Comparison of ENCODE assay signal across 19 cellular contexts in the genomic region with DNA sequence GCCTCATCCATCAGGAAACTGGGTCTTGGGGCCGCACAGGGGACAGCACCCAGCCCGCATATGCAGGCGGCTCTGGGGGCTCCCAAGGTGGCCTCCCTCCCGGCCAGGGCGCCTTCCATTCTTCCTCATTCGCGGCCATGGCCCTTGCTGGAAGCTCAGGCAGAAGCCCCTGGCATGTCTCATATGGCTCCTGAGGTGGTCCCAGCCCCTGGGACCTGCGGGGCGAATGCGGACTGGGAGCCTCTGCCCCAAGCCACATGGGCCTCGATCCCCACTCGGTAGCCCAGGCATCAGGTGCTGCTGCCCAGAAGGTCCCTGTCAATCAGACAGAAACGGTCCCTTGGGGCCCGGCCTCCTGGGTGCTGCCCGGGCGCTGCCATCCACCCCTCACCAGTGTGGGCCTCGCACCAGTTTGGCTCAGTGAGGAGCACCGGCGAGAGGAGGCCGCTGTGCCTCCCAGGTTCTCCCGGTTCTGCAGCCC.
DNase-seq lines count a peak whose midpoint lies in the region; ATAC-seq, FAIRE-seq and TF ChIP-seq lines count a peak whose summit lies in the region.
"Had no signal": no experiment of that assay in that cellular context is flagged by ENCODE, and none has a peak within 500 bp of the region (broad histone marks: within the 10 kb centered on the region; RNA-seq: fewer than 3 reads in every experiment).

No MANE protein-coding gene starts in this region.

- H4K5ac ChIP-seq in H1 (ENCODE audit: insufficient read length, low read depth, low read length), result no peak overlapping the region

- no peak overlapping the region for H3K4me3 Mint-ChIP-seq in activated CD8-positive, alpha-beta memory T cell treated with anti-CD3 and anti-CD28 coated beads, Interleukin-2, amount 10 ng/mL, durations not matched to agents 7 days and 5 days
- H3K4me3 Mint-ChIP-seq: CD4-positive, CD25-positive, alpha-beta regulatory T cell had no signal

- H2AK5ac ChIP-seq in H1 (ENCODE audit: low read depth, low read length), result 0 out of 2 replicates have a peak overlapping the region, but pooled peaks have one; percentile 43

- TF ChIP-seq RAD21 in H1 (IDR thresholded peaks at IDR 0.05 in 1 of 2, conservative IDR thresholded peaks at IDR 0.05 in 1 of 2; ENCODE audit: low read depth in 2 of 2, low read length in 2 of 2), result no peak

- no peak for TF ChIP-seq EP300 in H1 (IDR thresholded peaks at IDR 0.05; ENCODE audit: borderline replicate concordance in 1 of 2, low read depth in 2 of 2, low read length in 2 of 2)

- no peak overlapping the region for H3K4me2 ChIP-seq in H1 (ENCODE audit: insufficient read depth in 1 of 2, low read depth in 2 of 2, low read length in 2 of 2)

- no peak overlapping the region for H2BK15ac ChIP-seq in H1 (ENCODE audit: low read length)

- H2BK12ac ChIP-seq in H1 (ENCODE audit: low read depth, low read length), result no peak overlapping the region

- peak; percentile 16 for ATAC-seq in activated CD8-positive, alpha-beta memory T cell treated with anti-CD3 and anti-CD28 coated beads, Interleukin-2, amount 10 ng/mL, durations not matched to agents 7 days and 5 days
- ATAC-seq: HCT116 had no signal

- WGBS in H1 (ENCODE audit: extremely low coverage in 1 of 2, insufficient coverage in 1 of 2, insufficient read length in 1 of 2, insufficient replicate concordance in 2 of 2, low coverage in 1 of 2, low lambda C conversion rate in 2 of 2, missing lambda C conversion rate in 1 of 2), 2 experiments, result 94% methylated on average over 21 of the region's 21 CpGs; no CpG with 5 or more reads in 1 of the 2 experiments

- peaks cover 0 to 4% (median 0%) of the 10 kb centered on the region in 4 experiments; a peak in 1 of 7 replicates for H3K4me1 ChIP-seq in H1 (replicated peaks in 1 of 4; ENCODE audit: control insufficient read depth in 3 of 4, insufficient read depth in 4 of 4, low read length in 3 of 4)

- no peak overlapping the region for H3K14ac ChIP-seq in H1 (ENCODE audit: insufficient read length)

- H3K36me3 ChIP-seq in H1 (ENCODE audit: control insufficient read depth in 2 of 4, insufficient read depth in 4 of 4, low read length in 3 of 4), result no peaks in the 10 kb centered on the region
- H3K36me3 ChIP-seq: BLaER1 treated with 17β-estradiol and CSF1 and Interleukin-3, amounts not matched to agents 10 nM and 100 nM had no signal

- H4K20me1 ChIP-seq in H1 (replicated peaks in 1 of 2; ENCODE audit: control insufficient read depth in 1 of 2, insufficient read depth in 2 of 2, low read length in 2 of 2), result peaks cover 0 to 10% of the 10 kb centered on the region in 2 experiments
- H4K20me1 ChIP-seq: BLaER1 treated with 17β-estradiol and CSF1 and Interleukin-3, amounts not matched to agents 10 nM and 100 nM had no signal

- no peak overlapping the region for H3K4ac ChIP-seq in H1 (replicated peaks; ENCODE audit: insufficient read length, low read depth, low read length)

- no peak overlapping the region for H3K18ac ChIP-seq in H1 (ENCODE audit: extremely low read depth, low read length)

- no peak overlapping the region for H2BK5ac ChIP-seq in H1 (ENCODE audit: low read depth, low read length)

- no peak overlapping the region for H2AFZ ChIP-seq in H1 (ENCODE audit: low read length)

- POLR2A ChIA-PET in H1 (lab: Charles Lee; ENCODE audit: partially characterized antibody), result no interaction called here

- H4K91ac ChIP-seq in H1 (replicated peaks; ENCODE audit: insufficient read length, low read length), result no peak overlapping the region

- FAIRE-seq in H1 (lab: Jason Lieb, UNC), result no peak
- FAIRE-seq: G401.6, GM12891 had no signal

- H3K4me1 Mint-ChIP-seq in activated CD8-positive, alpha-beta memory T cell treated with anti-CD3 and anti-CD28 coated beads, Interleukin-2, amount 10 ng/mL, durations not matched to agents 7 days and 5 days, result no peaks in the 10 kb centered on the region
- H3K4me1 Mint-ChIP-seq: CD4-positive, CD25-positive, alpha-beta regulatory T cell had no signal

- H3K9me3 ChIP-seq in H1 (ENCODE audit: insufficient read depth in 2 of 2, low read depth in 1 of 2, low read length in 1 of 2), result no peaks in the 10 kb centered on the region

- H3K4me3 ChIP-seq in H1 (ENCODE audit: extremely low read depth in 1 of 4, insufficient read depth in 2 of 4, low read depth in 3 of 4, low read length in 4 of 4), result no peak overlapping the region
- H3K4me3 ChIP-seq: BLaER1 treated with 17β-estradiol and CSF1 and Interleukin-3, amounts not matched to agents 10 nM and 100 nM had no signal

- no peak overlapping the region for H3K27ac ChIP-seq in H1 (ENCODE audit: low read depth, low read length)
- H3K27ac ChIP-seq: HL-60 had no signal

- no peak overlapping the region for H3K23ac ChIP-seq in H1 (ENCODE audit: insufficient read length)

- no peaks in the 10 kb centered on the region for H3K27me3 Mint-ChIP-seq in activated CD8-positive, alpha-beta memory T cell treated with anti-CD3 and anti-CD28 coated beads, Interleukin-2, amount 10 ng/mL, durations not matched to agents 7 days and 5 days
- H3K27me3 Mint-ChIP-seq: CD4-positive, CD25-positive, alpha-beta regulatory T cell had no signal

- H2BK120ac ChIP-seq in H1 (replicated peaks; ENCODE audit: low read depth, low read length), result no peak overlapping the region

- H3K36me3 Mint-ChIP-seq in activated CD8-positive, alpha-beta memory T cell treated with anti-CD3 and anti-CD28 coated beads, Interleukin-2, amount 10 ng/mL, durations not matched to agents 7 days and 5 days, result no peaks in the 10 kb centered on the region
- H3K36me3 Mint-ChIP-seq: CD4-positive, CD25-positive, alpha-beta regulatory T cell had no signal

- no peak for TF ChIP-seq POLR2A in H1 (IDR thresholded peaks at IDR 0.05; ENCODE audit: control extremely low read depth in 1 of 2, low read depth in 2 of 2, low read length in 2 of 2)

- TF ChIP-seq CTCF in H1 (IDR thresholded peaks at IDR 0.05; ENCODE audit: control extremely low read depth in 1 of 3, insufficient read depth in 1 of 3, low read depth in 1 of 3, low read length in 3 of 3), result no peak

- H4K8ac ChIP-seq in H1 (ENCODE audit: extremely low read depth, insufficient read depth, low read length), result no peak overlapping the region; the same call in 1 of the 2 replicates

- no peaks in the 10 kb centered on the region for H3K9me3 Mint-ChIP-seq in activated CD8-positive, alpha-beta memory T cell treated with anti-CD3 and anti-CD28 coated beads, Interleukin-2, amount 10 ng/mL, durations not matched to agents 7 days and 5 days (ENCODE audit: low read depth)
- H3K9me3 Mint-ChIP-seq: CD4-positive, CD25-positive, alpha-beta regulatory T cell had no signal

- no peak overlapping the region for H2BK20ac ChIP-seq in H1 (ENCODE audit: low read length)

- H3K27me3 ChIP-seq in H1 (replicated peaks in 1 of 4; ENCODE audit: control insufficient read depth in 3 of 4, extremely low read depth in 1 of 4, insufficient read depth in 3 of 4, low read length in 3 of 4), result no peaks in the 10 kb centered on the region; a peak in 1 of 7 replicates

- no peaks in the 10 kb centered on the region for H3K79me2 ChIP-seq in H1 (ENCODE audit: control insufficient read depth in 1 of 2, insufficient read depth in 2 of 2, low read length in 2 of 2)

- no peak overlapping the region for H3K9ac ChIP-seq in H1 (replicated peaks in 1 of 4; ENCODE audit: extremely low read depth in 1 of 4, low read depth in 3 of 4, low read length in 3 of 4)
- H3K9ac ChIP-seq: BLaER1 treated with 17β-estradiol and CSF1 and Interleukin-3, amounts not matched to agents 10 nM and 100 nM had no signal

- H3K27ac Mint-ChIP-seq in activated CD8-positive, alpha-beta memory T cell treated with anti-CD3 and anti-CD28 coated beads, Interleukin-2, amount 10 ng/mL, durations not matched to agents 7 days and 5 days, result no peak overlapping the region
- H3K27ac Mint-ChIP-seq: CD4-positive, CD25-positive, alpha-beta regulatory T cell had no signal

- H3K79me1 ChIP-seq in H1 (ENCODE audit: low read depth, low read length), result no peaks in the 10 kb centered on the region

- CTCF ChIA-PET in activated CD8-positive, alpha-beta memory T cell treated with anti-CD3 and anti-CD28 coated beads, Interleukin-2, amount 10 ng/mL, durations not matched to agents 7 days and 5 days (lab: Charles Lee), result no interaction called here
- CTCF ChIA-PET in H1 (lab: Charles Lee; ENCODE audit: partially characterized antibody), result no interaction called here

- peaks cover 10% of the 10 kb centered on the region; the same call in 1 of the 2 replicates for H3K23me2 ChIP-seq in H1 (ENCODE audit: low read depth, low read length)

- DNase-seq in activated CD8-positive, alpha-beta memory T cell treated with anti-CD3 and anti-CD28 coated beads, Interleukin-2, amount 10 ng/mL, durations not matched to agents 7 days and 5 days, result no peak
- no peak for DNase-seq in activated CD8-positive, alpha-beta memory T cell treated with anti-CD3 and anti-CD28 coated beads, Interleukin-2, amount 50 U/mL, for 48 hours
- no peak for DNase-seq in H1 (ENCODE audit: low read depth in 1 of 2, low spot score in 2 of 2)
- peak; percentile 60 for DNase-seq in mesenteric fat pad (ENCODE audit: low spot score)
- DNase-seq in RKO (ENCODE audit: low spot score), result no peak
- no peak for DNase-seq in NCI-H2081 (lab: John Stamatoyannopoulos, UW)
- DNase-seq in activated T-cell treated with anti-CD3 and anti-CD28 coated beads for 4 hours, result no peak
- DNase-seq: 8988T; AML-193; CD4-positive, CD25-positive, alpha-beta regulatory T cell; DMS 273 treated with DMSO at 0.1 percent for 48 hours; DMS79; EL; GOT3 had no signal

- H3K56ac ChIP-seq in H1 (replicated peaks; ENCODE audit: insufficient read length, low read depth, low read length), result no peak overlapping the region

TF ChIP-seq in H1, 55 proteins besides CTCF, POLR2A, EP300 and RAD21:
- TF ChIP-seq, protein P1, sequence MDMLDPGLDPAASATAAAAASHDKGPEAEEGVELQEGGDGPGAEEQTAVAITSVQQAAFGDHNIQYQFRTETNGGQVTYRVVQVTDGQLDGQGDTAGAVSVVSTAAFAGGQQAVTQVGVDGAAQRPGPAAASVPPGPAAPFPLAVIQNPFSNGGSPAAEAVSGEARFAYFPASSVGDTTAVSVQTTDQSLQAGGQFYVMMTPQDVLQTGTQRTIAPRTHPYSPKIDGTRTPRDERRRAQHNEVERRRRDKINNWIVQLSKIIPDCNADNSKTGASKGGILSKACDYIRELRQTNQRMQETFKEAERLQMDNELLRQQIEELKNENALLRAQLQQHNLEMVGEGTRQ (IDR thresholded peaks at IDR 0.05; ENCODE audit: low read length), result no peak
- no peak for TF ChIP-seq JUND (IDR thresholded peaks at IDR 0.05; ENCODE audit: low read length)
- TF ChIP-seq NRF1 (IDR thresholded peaks at IDR 0.05; ENCODE audit: low read depth, low read length), result no peak
- TF ChIP-seq CBX5 (IDR thresholded peaks at IDR 0.05; ENCODE audit: low read depth, low read length), result no peak
- TF ChIP-seq, protein P2, sequence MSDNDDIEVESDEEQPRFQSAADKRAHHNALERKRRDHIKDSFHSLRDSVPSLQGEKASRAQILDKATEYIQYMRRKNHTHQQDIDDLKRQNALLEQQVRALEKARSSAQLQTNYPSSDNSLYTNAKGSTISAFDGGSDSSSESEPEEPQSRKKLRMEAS (IDR thresholded peaks at IDR 0.05), result no peak
